16 cellular contexts compared by ENCODE assay signal in the genomic region with DNA sequence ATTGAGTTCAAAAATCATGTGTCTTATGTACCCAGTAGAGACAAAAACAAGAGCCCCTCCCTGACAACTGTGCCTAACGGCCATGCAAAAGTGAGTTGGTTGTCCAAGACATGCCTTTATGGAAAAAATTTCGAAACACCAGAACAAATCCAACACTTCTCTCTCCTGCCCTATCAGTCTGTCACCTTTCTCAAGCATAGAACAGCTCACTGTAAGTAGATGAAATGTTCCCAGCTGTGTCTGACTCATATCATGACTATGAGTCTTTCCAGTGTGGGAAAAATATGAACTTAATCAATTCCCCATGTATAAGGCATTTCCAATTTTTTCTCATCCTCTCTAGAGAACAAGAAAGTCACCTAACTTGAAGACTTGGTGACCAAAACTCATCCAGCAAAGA.
DNase-seq lines count a peak whose midpoint lies in the region; ATAC-seq and TF ChIP-seq lines count a peak whose summit lies in the region.
"Had no signal": no experiment of that assay in that cellular context is flagged by ENCODE, and none has a peak within 500 bp of the region (broad histone marks: within the 10 kb centered on the region; RNA-seq: fewer than 3 reads in every experiment).

No MANE protein-coding gene starts in this region.

- H3K9me3 Mint-ChIP-seq in osteocyte (ENCODE audit: unreplicated experiment), result no peaks in the 10 kb centered on the region
- H3K9me3 Mint-ChIP-seq in activated CD8-positive, alpha-beta T cell treated with anti-CD3 and anti-CD28 coated beads, Interleukin-2, amount 10 ng/mL, durations not matched to agents 7 days and 5 days (ENCODE audit: insufficient read depth), result no peaks in the 10 kb centered on the region

- TF ChIP-seq CTCF in BJ (IDR thresholded peaks at IDR 0.05; ENCODE audit: insufficient read depth, low read depth, low read length), result no peak
- no peak for TF ChIP-seq CTCF in RWPE2 (IDR thresholded peaks at IDR 0.05; ENCODE audit: poor library complexity, severe bottlenecking)
- TF ChIP-seq CTCF in osteocyte (IDR thresholded peaks at IDR 0.05), result no peak
- TF ChIP-seq CTCF in GM10248 (IDR thresholded peaks at IDR 0.05; ENCODE audit: control extremely low read depth, extremely low read depth, low read depth, missing control alignments), result no peak

- peak overlapping the region; percentile 14 for H3K27ac ChIP-seq in RWPE2 (ENCODE audit: poor library complexity, severe bottlenecking)
- H3K27ac ChIP-seq: ascending aorta, esophagus squamous epithelium, Peyer's patch, tibial artery had no signal

- H3K27me3 ChIP-seq in BJ (ENCODE audit: control insufficient read depth, insufficient read depth, low read length) (no peaks in the 10 kb centered on the region), RWPE2 (ENCODE audit: insufficient read depth, poor library complexity, severe bottlenecking) (no peaks in the 10 kb centered on the region)
- H3K27me3 ChIP-seq: ascending aorta, esophagus squamous epithelium, Peyer's patch, tibial artery had no signal

- H3K36me3 ChIP-seq in BJ (ENCODE audit: control insufficient read depth, insufficient read depth, low read length), result no peaks in the 10 kb centered on the region
- no peaks in the 10 kb centered on the region for H3K36me3 ChIP-seq in RWPE2 (ENCODE audit: low read depth)
- H3K36me3 ChIP-seq: ascending aorta, esophagus squamous epithelium, HAP-1, Peyer's patch, tibial artery had no signal

- peak; percentile 97 for DNase-seq in BJ (ENCODE audit: low read depth)
- no peak for DNase-seq in RWPE2 (ENCODE audit: low spot score)
- peak; percentile 98 for DNase-seq in fibroblast of peridontal ligament (ENCODE audit: extremely low read depth)
- no peak for DNase-seq in osteocyte (ENCODE audit: extremely low spot score, unreplicated experiment)
- DNase-seq in mucosa of gallbladder (ENCODE audit: low spot score), result no peak
- DNase-seq in GM10248 (ENCODE audit: extremely low spot score), result no peak
- no peak for DNase-seq in activated CD8-positive, alpha-beta T cell treated with anti-CD3 and anti-CD28 coated beads, Interleukin-2, amount 10 ng/mL, durations not matched to agents 7 days and 5 days
- DNase-seq in globus pallidus (ENCODE audit: low spot score), result no peak
- DNase-seq: esophagus squamous epithelium, Kasumi-1, NCI-H2171, Peyer's patch, tibial artery had no signal

- H3K4me1 Mint-ChIP-seq in osteocyte (ENCODE audit: unreplicated experiment), result peaks cover 84% of the 10 kb centered on the region
- H3K4me1 Mint-ChIP-seq in activated CD8-positive, alpha-beta T cell treated with anti-CD3 and anti-CD28 coated beads, Interleukin-2, amount 10 ng/mL, durations not matched to agents 7 days and 5 days (ENCODE audit: low read depth), result no peaks in the 10 kb centered on the region

- H3K4me3 Mint-ChIP-seq in osteocyte (ENCODE audit: unreplicated experiment), result peak overlapping the region; percentile 12
- H3K4me3 Mint-ChIP-seq in activated CD8-positive, alpha-beta T cell treated with anti-CD3 and anti-CD28 coated beads, Interleukin-2, amount 10 ng/mL, durations not matched to agents 7 days and 5 days, result no peak overlapping the region
- H3K4me3 Mint-ChIP-seq: CD14-positive monocyte had no signal

- H3K27ac Mint-ChIP-seq in osteocyte (ENCODE audit: unreplicated experiment), result peak overlapping the region; percentile 95
- H3K27ac Mint-ChIP-seq in activated CD8-positive, alpha-beta T cell treated with anti-CD3 and anti-CD28 coated beads, Interleukin-2, amount 10 ng/mL, durations not matched to agents 7 days and 5 days, result no peak overlapping the region
- H3K27ac Mint-ChIP-seq: CD14-positive monocyte had no signal

- CTCF ChIA-PET in BJ (lab: Yijun Ruan, JAX), result interaction anchor here (1.3 kb wide), 1 partner anchor 198 kb away, joined by 3 read pairs; no protein-coding TSS in a partner anchor
- CTCF ChIA-PET in GM10248 (lab: Yijun Ruan, JAX), result no interaction called here
- CTCF ChIA-PET in activated CD8-positive, alpha-beta T cell treated with anti-CD3 and anti-CD28 coated beads, Interleukin-2, amount 10 ng/mL, durations not matched to agents 7 days and 5 days (lab: Charles Lee), result no interaction called here

- H3K36me3 Mint-ChIP-seq in osteocyte (ENCODE audit: unreplicated experiment), result peaks cover 6% of the 10 kb centered on the region
- no peaks in the 10 kb centered on the region for H3K36me3 Mint-ChIP-seq in activated CD8-positive, alpha-beta T cell treated with anti-CD3 and anti-CD28 coated beads, Interleukin-2, amount 10 ng/mL, durations not matched to agents 7 days and 5 days (ENCODE audit: low read depth)
- H3K36me3 Mint-ChIP-seq: CD14-positive monocyte had no signal

- no peak overlapping the region for H3K4me3 ChIP-seq in BJ (ENCODE audit: low read depth, low read length)
- no peak overlapping the region for H3K4me3 ChIP-seq in RWPE2 (ENCODE audit: severe bottlenecking)
- H3K4me3 ChIP-seq: ascending aorta, esophagus squamous epithelium, HAP-1, Peyer's patch, tibial artery had no signal

- peaks cover 17% of the 10 kb centered on the region for H3K4me1 ChIP-seq in RWPE2 (ENCODE audit: insufficient read depth, poor library complexity, severe bottlenecking)
- H3K4me1 ChIP-seq: ascending aorta, esophagus squamous epithelium, HAP-1, Peyer's patch had no signal

- no peaks in the 10 kb centered on the region for H3K9me3 ChIP-seq in RWPE2 (ENCODE audit: severe bottlenecking)
- H3K9me3 ChIP-seq: ascending aorta, esophagus squamous epithelium, HAP-1, Peyer's patch, tibial artery had no signal

- ATAC-seq in RWPE2 (ENCODE audit: low read depth), result peak; percentile 98
- ATAC-seq in activated CD8-positive, alpha-beta T cell treated with anti-CD3 and anti-CD28 coated beads, Interleukin-2, amount 10 ng/mL, durations not matched to agents 7 days and 5 days, result no peak

- H3K27me3 Mint-ChIP-seq in osteocyte (ENCODE audit: unreplicated experiment), result no peaks in the 10 kb centered on the region
- peaks cover 2% of the 10 kb centered on the region for H3K27me3 Mint-ChIP-seq in activated CD8-positive, alpha-beta T cell treated with anti-CD3 and anti-CD28 coated beads, Interleukin-2, amount 10 ng/mL, durations not matched to agents 7 days and 5 days (ENCODE audit: low read depth)

- POLR2A ChIA-PET in BJ (lab: Charles Lee), result interaction anchor here (0.7 kb wide), 1 partner anchor 51 kb away, joined by 3 read pairs; no protein-coding TSS in a partner anchor
- POLR2A ChIA-PET in GM10248 (lab: Yijun Ruan, JAX), result no interaction called here
- POLR2A ChIA-PET in activated CD8-positive, alpha-beta T cell treated with anti-CD3 and anti-CD28 coated beads, Interleukin-2, amount 10 ng/mL, durations not matched to agents 7 days and 5 days (lab: Charles Lee), result no interaction called here

Comparison
In these comparisons a context has a peak if more than half of its experiments do, and no peak if none do; other contexts are left out.
1. DNase-seq: peak in BJ (single experiment) and fibroblast of peridontal ligament (single experiment); none in RWPE2 (single experiment), osteocyte (single experiment), mucosa of gallbladder (single experiment), GM10248 (single experiment), activated CD8-positive, alpha-beta T cell treated with anti-CD3 and anti-CD28 coated beads, Interleukin-2, amount 10 ng/mL, durations not matched to agents 7 days and 5 days (single experiment) and globus pallidus (single experiment).